ENCODE assay signal across 1 cellular context in the genomic region with DNA sequence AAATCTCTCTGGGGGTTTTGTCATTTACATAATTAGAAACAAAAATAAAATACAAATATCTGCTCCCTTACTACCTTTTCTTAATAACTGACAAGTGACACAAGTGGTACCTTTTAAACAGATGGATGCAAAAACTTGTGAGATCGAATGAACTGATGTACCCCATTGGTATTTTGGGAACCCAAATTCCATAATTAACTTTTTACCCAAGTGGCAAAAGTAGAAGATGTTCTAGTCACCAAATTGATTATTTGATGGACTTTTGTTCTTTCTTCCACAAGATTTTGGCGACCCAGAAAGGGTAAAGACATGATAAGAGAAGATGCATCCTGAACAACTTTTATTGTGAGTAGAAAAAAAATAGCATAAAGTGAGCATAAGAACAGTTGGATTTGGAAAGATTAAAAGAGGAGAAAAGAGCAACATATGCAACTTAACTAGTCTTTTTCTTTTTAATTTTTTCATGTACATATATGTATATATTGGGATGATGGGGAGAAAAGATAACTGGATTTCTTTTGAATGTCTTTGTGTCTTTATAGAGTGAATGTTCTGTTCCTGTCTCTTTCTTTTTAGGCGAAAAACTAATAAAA.
TF ChIP-seq lines count a peak whose summit lies in the region.

No MANE protein-coding gene starts in this region.

TF ChIP-seq in WTC11, 78 proteins besides CTCF, POLR2A, EP300 and RAD21 (continued from another document):
- TF ChIP-seq, protein P1, sequence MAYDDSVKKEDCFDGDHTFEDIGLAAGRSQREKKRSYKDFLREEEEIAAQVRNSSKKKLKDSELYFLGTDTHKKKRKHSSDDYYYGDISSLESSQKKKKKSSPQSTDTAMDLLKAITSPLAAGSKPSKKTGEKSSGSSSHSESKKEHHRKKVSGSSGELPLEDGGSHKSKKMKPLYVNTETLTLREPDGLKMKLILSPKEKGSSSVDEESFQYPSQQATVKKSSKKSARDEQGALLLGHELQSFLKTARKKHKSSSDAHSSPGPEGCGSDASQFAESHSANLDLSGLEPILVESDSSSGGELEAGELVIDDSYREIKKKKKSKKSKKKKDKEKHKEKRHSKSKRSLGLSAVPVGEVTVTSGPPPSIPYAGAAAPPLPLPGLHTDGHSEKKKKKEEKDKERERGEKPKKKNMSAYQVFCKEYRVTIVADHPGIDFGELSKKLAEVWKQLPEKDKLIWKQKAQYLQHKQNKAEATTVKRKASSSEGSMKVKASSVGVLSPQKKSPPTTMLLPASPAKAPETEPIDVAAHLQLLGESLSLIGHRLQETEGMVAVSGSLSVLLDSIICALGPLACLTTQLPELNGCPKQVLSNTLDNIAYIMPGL (CRISPR knock-in tag; IDR thresholded peaks at IDR 0.05): no peak
- TF ChIP-seq SOX15 (CRISPR knock-in tag; IDR thresholded peaks at IDR 0.05) (no peak), TP53 (CRISPR knock-in tag; IDR thresholded peaks at IDR 0.05) (no peak)
